Comparison of ENCODE assay signal across 1 cellular context in the genomic region with DNA sequence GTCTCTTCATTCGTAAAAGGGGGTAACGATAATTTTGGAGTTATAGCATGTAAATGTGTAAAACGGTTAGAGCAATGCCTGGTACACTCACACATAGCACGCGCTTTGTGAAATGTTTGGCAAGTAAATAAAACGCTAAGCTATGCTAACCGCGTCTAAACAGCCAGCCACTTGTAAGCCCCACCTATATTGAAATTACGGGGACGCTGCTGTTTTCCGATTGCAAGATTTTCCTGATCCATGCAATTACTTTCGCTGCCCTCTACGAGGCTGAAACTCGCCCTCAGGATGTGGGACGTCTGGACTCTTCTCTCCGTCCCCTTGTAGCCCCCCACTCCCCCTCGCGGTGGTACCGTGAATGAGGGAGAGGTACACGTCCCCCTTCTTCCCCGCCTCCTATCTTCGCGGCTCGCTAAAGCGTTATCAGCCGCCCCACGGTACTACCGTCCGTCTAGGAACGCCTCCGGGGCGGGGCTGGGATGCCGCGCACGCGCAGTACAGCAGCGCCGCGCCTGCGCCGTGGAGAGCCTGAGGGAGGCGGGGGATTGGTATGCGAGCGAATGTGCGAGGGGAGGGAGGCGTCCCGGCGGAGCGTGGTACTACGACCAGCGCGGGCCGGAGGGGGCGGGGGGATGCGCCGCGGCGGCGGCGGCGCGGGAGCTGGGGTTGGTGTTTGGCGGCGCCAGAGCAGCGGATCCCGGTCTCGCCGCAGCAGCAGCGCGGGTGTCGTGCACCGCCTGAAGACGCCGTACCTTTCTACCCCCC.
TF ChIP-seq lines count a peak whose summit lies in the region.

Gene STIM2, plus strand, starts transcription at position 685 of the 765 bp plus-strand sequence.

TF ChIP-seq in GM12878, 131 proteins besides CTCF, POLR2A, EP300 and RAD21 (continued from another document and continues in another):
- TF ChIP-seq, protein P1, sequence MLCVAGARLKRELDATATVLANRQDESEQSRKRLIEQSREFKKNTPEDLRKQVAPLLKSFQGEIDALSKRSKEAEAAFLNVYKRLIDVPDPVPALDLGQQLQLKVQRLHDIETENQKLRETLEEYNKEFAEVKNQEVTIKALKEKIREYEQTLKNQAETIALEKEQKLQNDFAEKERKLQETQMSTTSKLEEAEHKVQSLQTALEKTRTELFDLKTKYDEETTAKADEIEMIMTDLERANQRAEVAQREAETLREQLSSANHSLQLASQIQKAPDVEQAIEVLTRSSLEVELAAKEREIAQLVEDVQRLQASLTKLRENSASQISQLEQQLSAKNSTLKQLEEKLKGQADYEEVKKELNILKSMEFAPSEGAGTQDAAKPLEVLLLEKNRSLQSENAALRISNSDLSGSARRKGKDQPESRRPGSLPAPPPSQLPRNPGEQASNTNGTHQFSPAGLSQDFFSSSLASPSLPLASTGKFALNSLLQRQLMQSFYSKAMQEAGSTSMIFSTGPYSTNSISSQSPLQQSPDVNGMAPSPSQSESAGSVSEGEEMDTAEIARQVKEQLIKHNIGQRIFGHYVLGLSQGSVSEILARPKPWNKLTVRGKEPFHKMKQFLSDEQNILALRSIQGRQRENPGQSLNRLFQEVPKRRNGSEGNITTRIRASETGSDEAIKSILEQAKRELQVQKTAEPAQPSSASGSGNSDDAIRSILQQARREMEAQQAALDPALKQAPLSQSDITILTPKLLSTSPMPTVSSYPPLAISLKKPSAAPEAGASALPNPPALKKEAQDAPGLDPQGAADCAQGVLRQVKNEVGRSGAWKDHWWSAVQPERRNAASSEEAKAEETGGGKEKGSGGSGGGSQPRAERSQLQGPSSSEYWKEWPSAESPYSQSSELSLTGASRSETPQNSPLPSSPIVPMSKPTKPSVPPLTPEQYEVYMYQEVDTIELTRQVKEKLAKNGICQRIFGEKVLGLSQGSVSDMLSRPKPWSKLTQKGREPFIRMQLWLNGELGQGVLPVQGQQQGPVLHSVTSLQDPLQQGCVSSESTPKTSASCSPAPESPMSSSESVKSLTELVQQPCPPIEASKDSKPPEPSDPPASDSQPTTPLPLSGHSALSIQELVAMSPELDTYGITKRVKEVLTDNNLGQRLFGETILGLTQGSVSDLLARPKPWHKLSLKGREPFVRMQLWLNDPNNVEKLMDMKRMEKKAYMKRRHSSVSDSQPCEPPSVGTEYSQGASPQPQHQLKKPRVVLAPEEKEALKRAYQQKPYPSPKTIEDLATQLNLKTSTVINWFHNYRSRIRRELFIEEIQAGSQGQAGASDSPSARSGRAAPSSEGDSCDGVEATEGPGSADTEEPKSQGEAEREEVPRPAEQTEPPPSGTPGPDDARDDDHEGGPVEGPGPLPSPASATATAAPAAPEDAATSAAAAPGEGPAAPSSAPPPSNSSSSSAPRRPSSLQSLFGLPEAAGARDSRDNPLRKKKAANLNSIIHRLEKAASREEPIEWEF (IDR thresholded peaks at IDR 0.05; ENCODE audit: insufficient replicate concordance, low read depth, low read length) = no peak
- TF ChIP-seq SMAD5 (IDR thresholded peaks at IDR 0.05; ENCODE audit: low read depth) = peak; percentile 76; the same call in 1 of the 2 replicates
- TF ChIP-seq NBN (IDR thresholded peaks at IDR 0.05) = peak; percentile 87
- no peak for TF ChIP-seq RB1 (IDR thresholded peaks at IDR 0.05; ENCODE audit: borderline replicate concordance)
- TF ChIP-seq IKZF2 (IDR thresholded peaks at IDR 0.05) = peak; percentile 51 to 60; a peak in 3 of 4 replicates
- TF ChIP-seq, protein P2, sequence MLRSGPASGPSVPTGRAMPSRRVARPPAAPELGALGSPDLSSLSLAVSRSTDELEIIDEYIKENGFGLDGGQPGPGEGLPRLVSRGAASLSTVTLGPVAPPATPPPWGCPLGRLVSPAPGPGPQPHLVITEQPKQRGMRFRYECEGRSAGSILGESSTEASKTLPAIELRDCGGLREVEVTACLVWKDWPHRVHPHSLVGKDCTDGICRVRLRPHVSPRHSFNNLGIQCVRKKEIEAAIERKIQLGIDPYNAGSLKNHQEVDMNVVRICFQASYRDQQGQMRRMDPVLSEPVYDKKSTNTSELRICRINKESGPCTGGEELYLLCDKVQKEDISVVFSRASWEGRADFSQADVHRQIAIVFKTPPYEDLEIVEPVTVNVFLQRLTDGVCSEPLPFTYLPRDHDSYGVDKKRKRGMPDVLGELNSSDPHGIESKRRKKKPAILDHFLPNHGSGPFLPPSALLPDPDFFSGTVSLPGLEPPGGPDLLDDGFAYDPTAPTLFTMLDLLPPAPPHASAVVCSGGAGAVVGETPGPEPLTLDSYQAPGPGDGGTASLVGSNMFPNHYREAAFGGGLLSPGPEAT (IDR thresholded peaks at IDR 0.05; ENCODE audit: low read depth) = peak; percentile 57; the same call in 1 of the 2 replicates
- TF ChIP-seq ZBED1 (IDR thresholded peaks at IDR 0.05; ENCODE audit: borderline replicate concordance) = no peak
- 0 out of 2 replicates have a peak, but pooled peaks have one; percentile 9 for TF ChIP-seq CREB1 (IDR thresholded peaks at IDR 0.05; ENCODE audit: low read depth)
- no peak for TF ChIP-seq IRF5 (IDR thresholded peaks at IDR 0.05; ENCODE audit: borderline replicate concordance)
- no peak for TF ChIP-seq TCF12 (IDR thresholded peaks at IDR 0.05; ENCODE audit: low read depth, low read length)
- TF ChIP-seq BRCA1 (IDR thresholded peaks at IDR 0.05; ENCODE audit: low read depth, low read length) = no peak
- peak; percentile 91 for TF ChIP-seq ZSCAN29 (IDR thresholded peaks at IDR 0.05)
- TF ChIP-seq, protein P3, sequence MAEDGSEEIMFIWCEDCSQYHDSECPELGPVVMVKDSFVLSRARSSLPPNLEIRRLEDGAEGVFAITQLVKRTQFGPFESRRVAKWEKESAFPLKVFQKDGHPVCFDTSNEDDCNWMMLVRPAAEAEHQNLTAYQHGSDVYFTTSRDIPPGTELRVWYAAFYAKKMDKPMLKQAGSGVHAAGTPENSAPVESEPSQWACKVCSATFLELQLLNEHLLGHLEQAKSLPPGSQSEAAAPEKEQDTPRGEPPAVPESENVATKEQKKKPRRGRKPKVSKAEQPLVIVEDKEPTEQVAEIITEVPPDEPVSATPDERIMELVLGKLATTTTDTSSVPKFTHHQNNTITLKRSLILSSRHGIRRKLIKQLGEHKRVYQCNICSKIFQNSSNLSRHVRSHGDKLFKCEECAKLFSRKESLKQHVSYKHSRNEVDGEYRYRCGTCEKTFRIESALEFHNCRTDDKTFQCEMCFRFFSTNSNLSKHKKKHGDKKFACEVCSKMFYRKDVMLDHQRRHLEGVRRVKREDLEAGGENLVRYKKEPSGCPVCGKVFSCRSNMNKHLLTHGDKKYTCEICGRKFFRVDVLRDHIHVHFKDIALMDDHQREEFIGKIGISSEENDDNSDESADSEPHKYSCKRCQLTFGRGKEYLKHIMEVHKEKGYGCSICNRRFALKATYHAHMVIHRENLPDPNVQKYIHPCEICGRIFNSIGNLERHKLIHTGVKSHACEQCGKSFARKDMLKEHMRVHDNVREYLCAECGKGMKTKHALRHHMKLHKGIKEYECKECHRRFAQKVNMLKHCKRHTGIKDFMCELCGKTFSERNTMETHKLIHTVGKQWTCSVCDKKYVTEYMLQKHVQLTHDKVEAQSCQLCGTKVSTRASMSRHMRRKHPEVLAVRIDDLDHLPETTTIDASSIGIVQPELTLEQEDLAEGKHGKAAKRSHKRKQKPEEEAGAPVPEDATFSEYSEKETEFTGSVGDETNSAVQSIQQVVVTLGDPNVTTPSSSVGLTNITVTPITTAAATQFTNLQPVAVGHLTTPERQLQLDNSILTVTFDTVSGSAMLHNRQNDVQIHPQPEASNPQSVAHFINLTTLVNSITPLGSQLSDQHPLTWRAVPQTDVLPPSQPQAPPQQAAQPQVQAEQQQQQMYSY (CRISPR knock-in tag; IDR thresholded peaks at IDR 0.05) = no peak
- no peak; the same call in 1 of the 2 replicates for TF ChIP-seq MTA2 (IDR thresholded peaks at IDR 0.05; ENCODE audit: low read depth)
- TF ChIP-seq STAT3 (IDR thresholded peaks at IDR 0.05; ENCODE audit: low read depth, low read length) = no peak
- no peak for TF ChIP-seq ZNF592 (IDR thresholded peaks at IDR 0.05)
- no peak for TF ChIP-seq E2F8 (IDR thresholded peaks at IDR 0.05; ENCODE audit: low read depth, partially characterized antibody)
- peak; percentile 48; the same call in 1 of the 2 replicates for TF ChIP-seq BACH1 (IDR thresholded peaks at IDR 0.05; ENCODE audit: borderline replicate concordance)
- no peak for TF ChIP-seq EZH2 (IDR thresholded peaks at IDR 0.05; ENCODE audit: borderline replicate concordance, control insufficient read depth, low read depth, low read length)
- TF ChIP-seq ZNF274 (IDR thresholded peaks at IDR 0.05; ENCODE audit: insufficient read depth, insufficient read length) = no peak
- TF ChIP-seq PKNOX1 (IDR thresholded peaks at IDR 0.05) = no peak
- no peak for TF ChIP-seq NFXL1 (IDR thresholded peaks at IDR 0.05; ENCODE audit: borderline replicate concordance)
- TF ChIP-seq HDGF (IDR thresholded peaks at IDR 0.05) = peak; percentile 94
- no peak for TF ChIP-seq FOXK2 (IDR thresholded peaks at IDR 0.05)
- no peak for TF ChIP-seq NR2F1 (conservative IDR thresholded peaks at IDR 0.05)
- TF ChIP-seq, protein P4, sequence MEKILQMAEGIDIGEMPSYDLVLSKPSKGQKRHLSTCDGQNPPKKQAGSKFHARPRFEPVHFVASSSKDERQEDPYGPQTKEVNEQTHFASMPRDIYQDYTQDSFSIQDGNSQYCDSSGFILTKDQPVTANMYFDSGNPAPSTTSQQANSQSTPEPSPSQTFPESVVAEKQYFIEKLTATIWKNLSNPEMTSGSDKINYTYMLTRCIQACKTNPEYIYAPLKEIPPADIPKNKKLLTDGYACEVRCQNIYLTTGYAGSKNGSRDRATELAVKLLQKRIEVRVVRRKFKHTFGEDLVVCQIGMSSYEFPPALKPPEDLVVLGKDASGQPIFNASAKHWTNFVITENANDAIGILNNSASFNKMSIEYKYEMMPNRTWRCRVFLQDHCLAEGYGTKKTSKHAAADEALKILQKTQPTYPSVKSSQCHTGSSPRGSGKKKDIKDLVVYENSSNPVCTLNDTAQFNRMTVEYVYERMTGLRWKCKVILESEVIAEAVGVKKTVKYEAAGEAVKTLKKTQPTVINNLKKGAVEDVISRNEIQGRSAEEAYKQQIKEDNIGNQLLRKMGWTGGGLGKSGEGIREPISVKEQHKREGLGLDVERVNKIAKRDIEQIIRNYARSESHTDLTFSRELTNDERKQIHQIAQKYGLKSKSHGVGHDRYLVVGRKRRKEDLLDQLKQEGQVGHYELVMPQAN (conservative IDR thresholded peaks at IDR 0.05) = peak; percentile 33; the same call in 1 of the 2 replicates
- no peak for TF ChIP-seq SRF (IDR thresholded peaks at IDR 0.05; ENCODE audit: low read depth in 2 of 2, low read length in 2 of 2)
- TF ChIP-seq CBX5 (IDR thresholded peaks at IDR 0.05; ENCODE audit: low read depth) = no peak; the same call in 1 of the 2 replicates
- no peak for TF ChIP-seq RAD51 (IDR thresholded peaks at IDR 0.05)
- no peak for TF ChIP-seq ZNF217 (IDR thresholded peaks at IDR 0.05)
